Comparison of ENCODE assay signal across 23 cellular contexts in genomic region chr7:107206136-107206535, GRCh38.
"Had no signal": no experiment of that assay in that cellular context is flagged by ENCODE, and none has a peak within 500 bp of the region (broad histone marks: within the 10 kb centered on the region; RNA-seq: fewer than 3 reads in every experiment).

No MANE protein-coding gene starts in this region.

- H3K4me3 ChIP-seq: MG63, SJSA1 had no signal

- H3K9ac ChIP-seq: KMS-11 had no signal

- H3K4me1 Mint-ChIP-seq: activated naive CD4-positive, alpha-beta T cell treated with anti-CD3 and anti-CD28 coated beads, Interleukin-2, amount 50 U/mL, for 24 hours had no signal

- H3K4me2 ChIP-seq: KMS-11 had no signal

- H3K4me3 Mint-ChIP-seq: activated CD8-positive, alpha-beta T cell treated with anti-CD3 and anti-CD28 coated beads, Interleukin-2, amount 10 ng/mL, durations not matched to agents 7 days and 5 days; activated naive CD4-positive, alpha-beta T cell treated with anti-CD3 and anti-CD28 coated beads, Interleukin-2, amount 50 U/mL, for 24 hours had no signal

- H3K27me3 ChIP-seq: MG63, SJSA1 had no signal

- H3K9me3 Mint-ChIP-seq: activated naive CD4-positive, alpha-beta T cell treated with anti-CD3 and anti-CD28 coated beads, Interleukin-2, amount 50 U/mL, for 24 hours had no signal

- H3K27me3 Mint-ChIP-seq: activated naive CD4-positive, alpha-beta T cell treated with anti-CD3 and anti-CD28 coated beads, Interleukin-2, amount 50 U/mL, for 24 hours had no signal

- H3K27ac ChIP-seq: KMS-11, SJSA1 had no signal

- H3K27ac Mint-ChIP-seq: activated CD8-positive, alpha-beta T cell treated with anti-CD3 and anti-CD28 coated beads, Interleukin-2, amount 10 ng/mL, durations not matched to agents 7 days and 5 days; activated naive CD4-positive, alpha-beta T cell treated with anti-CD3 and anti-CD28 coated beads, Interleukin-2, amount 50 U/mL, for 24 hours had no signal

- H3K36me3 ChIP-seq: MG63 had no signal

- H3K4me1 ChIP-seq: SJSA1 had no signal

- DNase-seq: activated CD4-positive, alpha-beta T cell treated with anti-CD3 and anti-CD28 coated beads for 4 hours; activated CD4-positive, alpha-beta T cell treated with anti-CD3 and anti-CD28 coated beads, Interleukin-2, amount 50 U/mL, for 4 hours; activated CD8-positive, alpha-beta memory T cell treated with anti-CD3 and anti-CD28 coated beads, Interleukin-2, amount 50 U/mL, for 48 hours; activated CD8-positive, alpha-beta T cell treated with anti-CD3 and anti-CD28 coated beads, Interleukin-2, amount 10 ng/mL, durations not matched to agents 7 days and 5 days; activated T-cell treated with anti-CD3 and anti-CD28 coated beads, Interleukin-2, amount 50 U/mL, for 1 hour; cerebellar nuclear complex; MG63; MV-4-11; NCI-H1092 treated with DMSO at 0.1 percent for 48 hours; NCI-H1417 treated with DMSO at 0.1 percent for 48 hours; NCI-H1694; NCI-H2029; NCI-H2107; NCI-H345; NCI-H510A; PC-3; SHP77; SW 1271 had no signal

- ATAC-seq: activated CD4-positive, CD25-positive, alpha-beta regulatory T cell treated with anti-CD3 and anti-CD28 coated beads, Interleukin-2, amount 50 U/mL, for 24 hours; activated CD8-positive, alpha-beta T cell treated with anti-CD3 and anti-CD28 coated beads, Interleukin-2, amount 10 ng/mL, durations not matched to agents 7 days and 5 days; PC-3; SK-N-SH treated with all-trans-retinoic acid at 6 μM for 48 hours had no signal
